1 cellular context compared by ENCODE assay signal in the genomic region with DNA sequence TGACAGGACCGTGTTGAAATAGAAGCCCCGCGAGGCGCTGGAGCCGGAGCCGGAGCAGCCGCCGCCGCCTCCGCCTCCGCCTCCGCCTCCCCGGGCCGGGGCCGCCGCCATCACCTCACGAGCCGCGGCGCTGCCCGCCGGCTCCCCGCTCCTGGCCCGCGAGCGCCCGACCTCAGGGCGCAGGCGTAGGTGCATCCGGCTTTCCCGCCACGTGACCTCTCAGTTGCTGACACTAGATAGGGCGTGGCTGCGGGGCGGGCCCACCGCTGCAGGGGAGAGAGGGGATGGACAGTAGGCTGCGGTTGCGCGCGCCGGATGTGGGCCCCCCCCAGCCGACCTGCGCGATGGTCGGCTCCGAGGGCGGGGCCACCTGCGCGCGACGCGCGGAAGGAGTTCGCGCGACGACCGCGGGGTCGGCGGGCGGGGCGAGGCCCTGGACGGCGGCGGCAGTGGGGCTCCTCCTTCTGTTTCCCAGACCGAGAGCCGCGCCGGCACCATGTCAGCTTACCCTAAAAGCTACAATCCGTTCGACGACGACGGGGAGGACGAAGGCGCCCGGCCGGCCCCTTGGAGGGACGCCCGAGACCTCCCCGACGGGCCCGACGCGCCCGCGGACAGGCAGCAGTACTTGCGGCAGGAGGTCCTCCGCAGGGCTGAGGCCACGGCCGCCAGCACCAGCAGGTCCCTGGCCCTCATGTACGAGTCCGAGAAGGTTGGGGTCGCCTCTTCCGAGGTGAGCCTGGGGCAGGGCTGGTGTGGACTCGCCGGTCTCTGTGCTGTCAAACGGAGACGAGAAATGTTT.
A peak's percentile ranks its signal among the peaks of the same experiment; 100 is the strongest.
TF ChIP-seq lines count a peak whose summit lies in the region.

A gene (minus strand): TSS at position 197 of the 802 bp plus-strand sequence. CDS start 86 bp downstream, at position 111.
A gene (plus strand): TSS at position 393 of the 802 bp plus-strand sequence. CDS start 104 bp downstream, at position 497.

TF ChIP-seq in HEK293, 187 proteins besides CTCF, POLR2A, EP300 and RAD21 (continued from another document and continues in another):
- TF ChIP-seq, protein P1, sequence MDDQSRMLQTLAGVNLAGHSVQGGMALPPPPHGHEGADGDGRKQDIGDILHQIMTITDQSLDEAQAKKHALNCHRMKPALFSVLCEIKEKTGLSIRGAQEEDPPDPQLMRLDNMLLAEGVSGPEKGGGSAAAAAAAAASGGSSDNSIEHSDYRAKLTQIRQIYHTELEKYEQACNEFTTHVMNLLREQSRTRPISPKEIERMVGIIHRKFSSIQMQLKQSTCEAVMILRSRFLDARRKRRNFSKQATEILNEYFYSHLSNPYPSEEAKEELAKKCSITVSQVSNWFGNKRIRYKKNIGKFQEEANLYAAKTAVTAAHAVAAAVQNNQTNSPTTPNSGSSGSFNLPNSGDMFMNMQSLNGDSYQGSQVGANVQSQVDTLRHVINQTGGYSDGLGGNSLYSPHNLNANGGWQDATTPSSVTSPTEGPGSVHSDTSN (CRISPR knock-in tag; IDR thresholded peaks at IDR 0.05) = peak; percentile 94
- TF ChIP-seq KLF10 (tag by site-specific recombination; IDR thresholded peaks at IDR 0.05) (peak; percentile 93), ZNF112 (tag by site-specific recombination; IDR thresholded peaks at IDR 0.05) (no peak), IKZF3 (tag by site-specific recombination; IDR thresholded peaks at IDR 0.05) (no peak), ZBTB8A (tag by site-specific recombination; IDR thresholded peaks at IDR 0.05) (peak; percentile 86), ZXDB (tag by site-specific recombination; IDR thresholded peaks at IDR 0.05) (0 out of 2 replicates have a peak, but pooled peaks have one; percentile 23), GLIS2 (tag by site-specific recombination; IDR thresholded peaks at IDR 0.05) (peak; percentile 60; the same call in 1 of the 2 replicates), ZNF24 (tag by site-specific recombination; IDR thresholded peaks at IDR 0.05) (0 out of 2 replicates have a peak, but pooled peaks have one; percentile 29), KLF7 (tag by site-specific recombination; IDR thresholded peaks at IDR 0.05; ENCODE audit: borderline replicate concordance) (peak; percentile 93; the same call in 1 of the 2 replicates), ZNF2 (tag by site-specific recombination; IDR thresholded peaks at IDR 0.05) (0 out of 2 replicates have a peak, but pooled peaks have one; percentile 36), ZSCAN30 (tag by site-specific recombination; IDR thresholded peaks at IDR 0.05) (peak; percentile 75), ZEB2 (tag by site-specific recombination; IDR thresholded peaks at IDR 0.05) (0 out of 2 replicates have a peak, but pooled peaks have one; percentile 31), ZNF391 (tag by site-specific recombination; IDR thresholded peaks at IDR 0.05; ENCODE audit: borderline replicate concordance, low read depth) (peak; percentile 48; the same call in 1 of the 2 replicates), ZNF561 (tag by site-specific recombination; IDR thresholded peaks at IDR 0.05; ENCODE audit: borderline replicate concordance) (peak; percentile 86; the same call in 1 of the 2 replicates), ZNF211 (tag by site-specific recombination; IDR thresholded peaks at IDR 0.05; ENCODE audit: low read depth) (no peak), ZFP3 (tag by site-specific recombination; IDR thresholded peaks at IDR 0.05; ENCODE audit: low read depth) (no peak), ZNF596 (tag by site-specific recombination; IDR thresholded peaks at IDR 0.05) (0 out of 2 replicates have a peak, but pooled peaks have one; percentile 23), ZNF777 (tag by site-specific recombination; IDR thresholded peaks at IDR 0.05; ENCODE audit: borderline replicate concordance) (peak; percentile 100), MEIS1 (CRISPR knock-in tag; IDR thresholded peaks at IDR 0.05; ENCODE audit: borderline replicate concordance) (no peak), ZNF76 (tag by site-specific recombination; IDR thresholded peaks at IDR 0.05; ENCODE audit: borderline replicate concordance, low read depth) (peak; percentile 41; the same call in 1 of the 2 replicates), ZNF274 (IDR thresholded peaks at IDR 0.05; ENCODE audit: low read length) (no peak), ZNF274 (tag by site-specific recombination; IDR thresholded peaks at IDR 0.05; ENCODE audit: borderline replicate concordance) (no peak), WT1 (tag by site-specific recombination; IDR thresholded peaks at IDR 0.05) (peak; percentile 39), ZNF426 (tag by site-specific recombination; IDR thresholded peaks at IDR 0.05) (no peak), ZNF610 (tag by site-specific recombination; IDR thresholded peaks at IDR 0.05; ENCODE audit: borderline replicate concordance) (0 out of 2 replicates have a peak, but pooled peaks have one; percentile 37), SP3 (tag by site-specific recombination; IDR thresholded peaks at IDR 0.05) (peak; percentile 71), ZNF785 (tag by site-specific recombination; IDR thresholded peaks at IDR 0.05) (0 out of 2 replicates have a peak, but pooled peaks have one; percentile 28), KLF9 (tag by site-specific recombination; IDR thresholded peaks at IDR 0.05; ENCODE audit: low read depth) (peak; percentile 84)
- TF ChIP-seq, protein P2, sequence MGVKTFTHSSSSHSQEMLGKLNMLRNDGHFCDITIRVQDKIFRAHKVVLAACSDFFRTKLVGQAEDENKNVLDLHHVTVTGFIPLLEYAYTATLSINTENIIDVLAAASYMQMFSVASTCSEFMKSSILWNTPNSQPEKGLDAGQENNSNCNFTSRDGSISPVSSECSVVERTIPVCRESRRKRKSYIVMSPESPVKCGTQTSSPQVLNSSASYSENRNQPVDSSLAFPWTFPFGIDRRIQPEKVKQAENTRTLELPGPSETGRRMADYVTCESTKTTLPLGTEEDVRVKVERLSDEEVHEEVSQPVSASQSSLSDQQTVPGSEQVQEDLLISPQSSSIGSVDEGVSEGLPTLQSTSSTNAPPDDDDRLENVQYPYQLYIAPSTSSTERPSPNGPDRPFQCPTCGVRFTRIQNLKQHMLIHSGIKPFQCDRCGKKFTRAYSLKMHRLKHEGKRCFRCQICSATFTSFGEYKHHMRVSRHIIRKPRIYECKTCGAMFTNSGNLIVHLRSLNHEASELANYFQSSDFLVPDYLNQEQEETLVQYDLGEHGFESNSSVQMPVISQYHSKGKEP (tag by site-specific recombination; IDR thresholded peaks at IDR 0.05) = peak; percentile 76
- TF ChIP-seq, protein P3, sequence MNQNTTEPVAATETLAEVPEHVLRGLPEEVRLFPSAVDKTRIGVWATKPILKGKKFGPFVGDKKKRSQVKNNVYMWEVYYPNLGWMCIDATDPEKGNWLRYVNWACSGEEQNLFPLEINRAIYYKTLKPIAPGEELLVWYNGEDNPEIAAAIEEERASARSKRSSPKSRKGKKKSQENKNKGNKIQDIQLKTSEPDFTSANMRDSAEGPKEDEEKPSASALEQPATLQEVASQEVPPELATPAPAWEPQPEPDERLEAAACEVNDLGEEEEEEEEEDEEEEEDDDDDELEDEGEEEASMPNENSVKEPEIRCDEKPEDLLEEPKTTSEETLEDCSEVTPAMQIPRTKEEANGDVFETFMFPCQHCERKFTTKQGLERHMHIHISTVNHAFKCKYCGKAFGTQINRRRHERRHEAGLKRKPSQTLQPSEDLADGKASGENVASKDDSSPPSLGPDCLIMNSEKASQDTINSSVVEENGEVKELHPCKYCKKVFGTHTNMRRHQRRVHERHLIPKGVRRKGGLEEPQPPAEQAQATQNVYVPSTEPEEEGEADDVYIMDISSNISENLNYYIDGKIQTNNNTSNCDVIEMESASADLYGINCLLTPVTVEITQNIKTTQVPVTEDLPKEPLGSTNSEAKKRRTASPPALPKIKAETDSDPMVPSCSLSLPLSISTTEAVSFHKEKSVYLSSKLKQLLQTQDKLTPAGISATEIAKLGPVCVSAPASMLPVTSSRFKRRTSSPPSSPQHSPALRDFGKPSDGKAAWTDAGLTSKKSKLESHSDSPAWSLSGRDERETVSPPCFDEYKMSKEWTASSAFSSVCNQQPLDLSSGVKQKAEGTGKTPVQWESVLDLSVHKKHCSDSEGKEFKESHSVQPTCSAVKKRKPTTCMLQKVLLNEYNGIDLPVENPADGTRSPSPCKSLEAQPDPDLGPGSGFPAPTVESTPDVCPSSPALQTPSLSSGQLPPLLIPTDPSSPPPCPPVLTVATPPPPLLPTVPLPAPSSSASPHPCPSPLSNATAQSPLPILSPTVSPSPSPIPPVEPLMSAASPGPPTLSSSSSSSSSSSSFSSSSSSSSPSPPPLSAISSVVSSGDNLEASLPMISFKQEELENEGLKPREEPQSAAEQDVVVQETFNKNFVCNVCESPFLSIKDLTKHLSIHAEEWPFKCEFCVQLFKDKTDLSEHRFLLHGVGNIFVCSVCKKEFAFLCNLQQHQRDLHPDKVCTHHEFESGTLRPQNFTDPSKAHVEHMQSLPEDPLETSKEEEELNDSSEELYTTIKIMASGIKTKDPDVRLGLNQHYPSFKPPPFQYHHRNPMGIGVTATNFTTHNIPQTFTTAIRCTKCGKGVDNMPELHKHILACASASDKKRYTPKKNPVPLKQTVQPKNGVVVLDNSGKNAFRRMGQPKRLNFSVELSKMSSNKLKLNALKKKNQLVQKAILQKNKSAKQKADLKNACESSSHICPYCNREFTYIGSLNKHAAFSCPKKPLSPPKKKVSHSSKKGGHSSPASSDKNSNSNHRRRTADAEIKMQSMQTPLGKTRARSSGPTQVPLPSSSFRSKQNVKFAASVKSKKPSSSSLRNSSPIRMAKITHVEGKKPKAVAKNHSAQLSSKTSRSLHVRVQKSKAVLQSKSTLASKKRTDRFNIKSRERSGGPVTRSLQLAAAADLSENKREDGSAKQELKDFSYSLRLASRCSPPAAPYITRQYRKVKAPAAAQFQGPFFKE (tag by site-specific recombination; IDR thresholded peaks at IDR 0.05; ENCODE audit: borderline replicate concordance) = 0 out of 2 replicates have a peak, but pooled peaks have one; percentile 53
- TF ChIP-seq, protein P4, sequence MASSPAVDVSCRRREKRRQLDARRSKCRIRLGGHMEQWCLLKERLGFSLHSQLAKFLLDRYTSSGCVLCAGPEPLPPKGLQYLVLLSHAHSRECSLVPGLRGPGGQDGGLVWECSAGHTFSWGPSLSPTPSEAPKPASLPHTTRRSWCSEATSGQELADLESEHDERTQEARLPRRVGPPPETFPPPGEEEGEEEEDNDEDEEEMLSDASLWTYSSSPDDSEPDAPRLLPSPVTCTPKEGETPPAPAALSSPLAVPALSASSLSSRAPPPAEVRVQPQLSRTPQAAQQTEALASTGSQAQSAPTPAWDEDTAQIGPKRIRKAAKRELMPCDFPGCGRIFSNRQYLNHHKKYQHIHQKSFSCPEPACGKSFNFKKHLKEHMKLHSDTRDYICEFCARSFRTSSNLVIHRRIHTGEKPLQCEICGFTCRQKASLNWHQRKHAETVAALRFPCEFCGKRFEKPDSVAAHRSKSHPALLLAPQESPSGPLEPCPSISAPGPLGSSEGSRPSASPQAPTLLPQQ (tag by site-specific recombination; IDR thresholded peaks at IDR 0.05) = peak; percentile 97
- TF ChIP-seq, protein P5, sequence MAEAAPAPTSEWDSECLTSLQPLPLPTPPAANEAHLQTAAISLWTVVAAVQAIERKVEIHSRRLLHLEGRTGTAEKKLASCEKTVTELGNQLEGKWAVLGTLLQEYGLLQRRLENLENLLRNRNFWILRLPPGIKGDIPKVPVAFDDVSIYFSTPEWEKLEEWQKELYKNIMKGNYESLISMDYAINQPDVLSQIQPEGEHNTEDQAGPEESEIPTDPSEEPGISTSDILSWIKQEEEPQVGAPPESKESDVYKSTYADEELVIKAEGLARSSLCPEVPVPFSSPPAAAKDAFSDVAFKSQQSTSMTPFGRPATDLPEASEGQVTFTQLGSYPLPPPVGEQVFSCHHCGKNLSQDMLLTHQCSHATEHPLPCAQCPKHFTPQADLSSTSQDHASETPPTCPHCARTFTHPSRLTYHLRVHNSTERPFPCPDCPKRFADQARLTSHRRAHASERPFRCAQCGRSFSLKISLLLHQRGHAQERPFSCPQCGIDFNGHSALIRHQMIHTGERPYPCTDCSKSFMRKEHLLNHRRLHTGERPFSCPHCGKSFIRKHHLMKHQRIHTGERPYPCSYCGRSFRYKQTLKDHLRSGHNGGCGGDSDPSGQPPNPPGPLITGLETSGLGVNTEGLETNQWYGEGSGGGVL (tag by site-specific recombination; IDR thresholded peaks at IDR 0.05) = peak; percentile 68
- TF ChIP-seq, protein P6, sequence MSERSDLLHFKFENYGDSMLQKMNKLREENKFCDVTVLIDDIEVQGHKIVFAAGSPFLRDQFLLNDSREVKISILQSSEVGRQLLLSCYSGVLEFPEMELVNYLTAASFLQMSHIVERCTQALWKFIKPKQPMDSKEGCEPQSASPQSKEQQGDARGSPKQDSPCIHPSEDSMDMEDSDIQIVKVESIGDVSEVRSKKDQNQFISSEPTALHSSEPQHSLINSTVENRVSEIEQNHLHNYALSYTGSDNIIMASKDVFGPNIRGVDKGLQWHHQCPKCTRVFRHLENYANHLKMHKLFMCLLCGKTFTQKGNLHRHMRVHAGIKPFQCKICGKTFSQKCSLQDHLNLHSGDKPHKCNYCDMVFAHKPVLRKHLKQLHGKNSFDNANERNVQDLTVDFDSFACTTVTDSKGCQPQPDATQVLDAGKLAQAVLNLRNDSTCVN (tag by site-specific recombination; optimal IDR thresholded peaks at IDR 0.05) = peak; percentile 93
- TF ChIP-seq, protein P7, sequence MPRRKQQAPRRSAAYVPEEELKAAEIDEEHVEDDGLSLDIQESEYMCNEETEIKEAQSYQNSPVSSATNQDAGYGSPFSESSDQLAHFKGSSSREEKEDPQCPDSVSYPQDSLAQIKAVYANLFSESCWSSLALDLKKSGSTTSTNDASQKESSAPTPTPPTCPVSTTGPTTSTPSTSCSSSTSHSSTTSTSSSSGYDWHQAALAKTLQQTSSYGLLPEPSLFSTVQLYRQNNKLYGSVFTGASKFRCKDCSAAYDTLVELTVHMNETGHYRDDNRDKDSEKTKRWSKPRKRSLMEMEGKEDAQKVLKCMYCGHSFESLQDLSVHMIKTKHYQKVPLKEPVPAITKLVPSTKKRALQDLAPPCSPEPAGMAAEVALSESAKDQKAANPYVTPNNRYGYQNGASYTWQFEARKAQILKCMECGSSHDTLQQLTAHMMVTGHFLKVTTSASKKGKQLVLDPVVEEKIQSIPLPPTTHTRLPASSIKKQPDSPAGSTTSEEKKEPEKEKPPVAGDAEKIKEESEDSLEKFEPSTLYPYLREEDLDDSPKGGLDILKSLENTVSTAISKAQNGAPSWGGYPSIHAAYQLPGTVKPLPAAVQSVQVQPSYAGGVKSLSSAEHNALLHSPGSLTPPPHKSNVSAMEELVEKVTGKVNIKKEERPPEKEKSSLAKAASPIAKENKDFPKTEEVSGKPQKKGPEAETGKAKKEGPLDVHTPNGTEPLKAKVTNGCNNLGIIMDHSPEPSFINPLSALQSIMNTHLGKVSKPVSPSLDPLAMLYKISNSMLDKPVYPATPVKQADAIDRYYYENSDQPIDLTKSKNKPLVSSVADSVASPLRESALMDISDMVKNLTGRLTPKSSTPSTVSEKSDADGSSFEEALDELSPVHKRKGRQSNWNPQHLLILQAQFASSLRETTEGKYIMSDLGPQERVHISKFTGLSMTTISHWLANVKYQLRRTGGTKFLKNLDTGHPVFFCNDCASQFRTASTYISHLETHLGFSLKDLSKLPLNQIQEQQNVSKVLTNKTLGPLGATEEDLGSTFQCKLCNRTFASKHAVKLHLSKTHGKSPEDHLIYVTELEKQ (tag by site-specific recombination; IDR thresholded peaks at IDR 0.05; ENCODE audit: borderline replicate concordance) = peak; percentile 15; the same call in 1 of the 2 replicates
- TF ChIP-seq, protein P8, sequence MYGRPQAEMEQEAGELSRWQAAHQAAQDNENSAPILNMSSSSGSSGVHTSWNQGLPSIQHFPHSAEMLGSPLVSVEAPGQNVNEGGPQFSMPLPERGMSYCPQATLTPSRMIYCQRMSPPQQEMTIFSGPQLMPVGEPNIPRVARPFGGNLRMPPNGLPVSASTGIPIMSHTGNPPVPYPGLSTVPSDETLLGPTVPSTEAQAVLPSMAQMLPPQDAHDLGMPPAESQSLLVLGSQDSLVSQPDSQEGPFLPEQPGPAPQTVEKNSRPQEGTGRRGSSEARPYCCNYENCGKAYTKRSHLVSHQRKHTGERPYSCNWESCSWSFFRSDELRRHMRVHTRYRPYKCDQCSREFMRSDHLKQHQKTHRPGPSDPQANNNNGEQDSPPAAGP (tag by site-specific recombination; IDR thresholded peaks at IDR 0.05) = peak; percentile 58; the same call in 1 of the 2 replicates
